In genomic region chr11:75585271-75585670, GRCh38 we compare ENCODE assay signal across 22 cellular contexts. TPM values are rescaled to one million over a fixed set of nuclear protein-coding genes. Genes with fewer than 3 reads are reported as not detected.
DNase-seq lines count a peak whose midpoint lies in the region; ATAC-seq, FAIRE-seq and TF ChIP-seq lines count a peak whose summit lies in the region.
"Had no signal": no experiment of that assay in that cellular context is flagged by ENCODE, and none has a peak within 500 bp of the region (broad histone marks: within the 10 kb centered on the region; RNA-seq: fewer than 3 reads in every experiment).

No MANE protein-coding gene starts in this region.

- no peaks in the 10 kb centered on the region for H3K27me3 Mint-ChIP-seq in Caco-2 (ENCODE audit: insufficient read depth, unreplicated experiment)
- H3K27me3 Mint-ChIP-seq in naive thymus-derived CD4-positive, alpha-beta T cell = peaks cover 0 to 42% (median 21%) of the 10 kb centered on the region in 5 donors

- TF ChIP-seq POLR2A in adrenal gland (IDR thresholded peaks at IDR 0.05) = no peak
- no peak for TF ChIP-seq POLR2A in H54 (IDR thresholded peaks at IDR 0.05; ENCODE audit: low read depth, low read length)

- H3K4me1 ChIP-seq in Caco-2 = peaks cover 27% of the 10 kb centered on the region
- H3K4me1 ChIP-seq in adrenal gland (replicated peaks in 1 of 2) = peaks cover 20% of the 10 kb centered on the region in 2 donors
- H3K4me1 ChIP-seq in naive thymus-derived CD4-positive, alpha-beta T cell (ENCODE audit: control insufficient read depth in 2 of 2, insufficient read depth in 2 of 2, low read length in 2 of 2) = peaks cover 9 to 10% of the 10 kb centered on the region in 2 donors
- peaks cover 19% of the 10 kb centered on the region for H3K4me1 ChIP-seq in stomach smooth muscle (ENCODE audit: control insufficient read depth, insufficient read depth, low read length)

- no peaks in the 10 kb centered on the region for H3K9me3 ChIP-seq in Caco-2
- H3K9me3 ChIP-seq in adrenal gland (replicated peaks in 1 of 3) = no peaks in the 10 kb centered on the region
- H3K9me3 ChIP-seq in naive thymus-derived CD4-positive, alpha-beta T cell (ENCODE audit: control insufficient read depth in 2 of 3, low read length in 3 of 3) = no peaks in the 10 kb centered on the region
- no peaks in the 10 kb centered on the region for H3K9me3 ChIP-seq in stomach smooth muscle (ENCODE audit: control insufficient read depth in 2 of 2, low read length in 2 of 2)
- H3K9me3 ChIP-seq: upper lobe of right lung had no signal

- POLR2A ChIA-PET in Caco-2 (lab: Charles Lee) = interaction anchor here (0.7 to 1.0 kb wide), 2 partner anchors 12 to 141 kb away, joined by 3 to 4 read pairs; no protein-coding TSS in a partner anchor
- POLR2A ChIA-PET in naive thymus-derived CD4-positive, alpha-beta T cell (lab: Charles Lee) = no interaction called here

- peak overlapping the region; percentile 17 for H3K27ac Mint-ChIP-seq in Caco-2 (ENCODE audit: unreplicated experiment)
- peak overlapping the region in 2 of 9 donors; percentile 71 to 85 for H3K27ac Mint-ChIP-seq in naive thymus-derived CD4-positive, alpha-beta T cell

- peaks cover 29% of the 10 kb centered on the region for H3K4me1 Mint-ChIP-seq in Caco-2 (ENCODE audit: low read depth, unreplicated experiment)
- peaks cover 10 to 24% (median 16%) of the 10 kb centered on the region in 7 donors for H3K4me1 Mint-ChIP-seq in naive thymus-derived CD4-positive, alpha-beta T cell

- no TSS peak for BruUV-seq in Caco-2 (replicated peaks; lab: Mats Ljungman, UMichigan)

- no peaks in the 10 kb centered on the region for H3K27me3 ChIP-seq in Caco-2 (replicated peaks; ENCODE audit: control insufficient read depth, insufficient read depth, low read length)
- no peaks in the 10 kb centered on the region for H3K27me3 ChIP-seq in adrenal gland
- no peaks in the 10 kb centered on the region for H3K27me3 ChIP-seq in naive thymus-derived CD4-positive, alpha-beta T cell (ENCODE audit: control insufficient read depth in 2 of 2, insufficient read depth in 2 of 2, low read length in 2 of 2)
- H3K27me3 ChIP-seq in stomach smooth muscle (ENCODE audit: control insufficient read depth in 1 of 2, insufficient read depth in 2 of 2, low read length in 2 of 2) = no peaks in the 10 kb centered on the region
- H3K27me3 ChIP-seq: brain microvascular endothelial cell, foreskin keratinocyte, upper lobe of right lung had no signal

- H3K9me3 Mint-ChIP-seq in Caco-2 (ENCODE audit: unreplicated experiment) = no peaks in the 10 kb centered on the region
- peaks cover 0 to 2% (median 0%) of the 10 kb centered on the region in 11 donors for H3K9me3 Mint-ChIP-seq in naive thymus-derived CD4-positive, alpha-beta T cell

- intact Hi-C loops in Caco-2 (cut with micrococcal nuclease; ENCODE audit: unreplicated experiment) = no loop called here
- intact Hi-C loops in adrenal gland (cut with DNase I) = no loop called here
- intact Hi-C loops in naive thymus-derived CD4-positive, alpha-beta T cell (cut with micrococcal nuclease) = no loop called here

- no peak overlapping the region for H3K9ac ChIP-seq in stomach smooth muscle (ENCODE audit: low read length in 2 of 2)

- H3K36me3 ChIP-seq in Caco-2 (ENCODE audit: control insufficient read depth, insufficient read depth, low read length) (no peaks in the 10 kb centered on the region), adrenal gland (replicated peaks in 1 of 2) (no peaks in the 10 kb centered on the region), stomach smooth muscle (ENCODE audit: control insufficient read depth in 2 of 2, insufficient read depth in 2 of 2, low read length in 2 of 2) (no peaks in the 10 kb centered on the region)
- H3K36me3 ChIP-seq in naive thymus-derived CD4-positive, alpha-beta T cell (ENCODE audit: control insufficient read depth in 2 of 3, insufficient read depth in 3 of 3, low read length in 3 of 3) = no peaks in the 10 kb centered on the region
- H3K36me3 ChIP-seq: brain microvascular endothelial cell, upper lobe of right lung had no signal

- no peak for ATAC-seq in naive thymus-derived CD4-positive, alpha-beta T cell
- ATAC-seq in HG02623 (IDR thresholded peaks at IDR 0.05; ENCODE audit: unreplicated experiment) = no peak
- ATAC-seq in HG02852 (IDR thresholded peaks at IDR 0.05; ENCODE audit: unreplicated experiment) = no peak
- ATAC-seq: foreskin keratinocyte had no signal

- 77 to 94% (median 86%) methylated on average over 6 to 8 of the region's 8 CpGs for WGBS in adrenal gland, 4 donors

- peaks cover 24% of the 10 kb centered on the region for H3K36me3 Mint-ChIP-seq in Caco-2 (ENCODE audit: insufficient read depth, unreplicated experiment)
- no peaks in the 10 kb centered on the region for H3K36me3 Mint-ChIP-seq in naive thymus-derived CD4-positive, alpha-beta T cell

- H3K27ac ChIP-seq in adrenal gland (peak overlapping the region in 3 of 5 donors; percentile 89 to 98 (median 95)), stomach smooth muscle (ENCODE audit: low read length) (peak overlapping the region; percentile 92)
- no peak overlapping the region for H3K27ac ChIP-seq in naive thymus-derived CD4-positive, alpha-beta T cell (ENCODE audit: low read depth, low read length)
- H3K27ac ChIP-seq: brain microvascular endothelial cell, foreskin keratinocyte, upper lobe of right lung had no signal

- DNase-seq in Caco-2 = no peak
- no peak for DNase-seq in adrenal gland
- DNase-seq in naive thymus-derived CD4-positive, alpha-beta T cell = no peak
- no peak for DNase-seq in SKM-1 treated with dmso at 0.1 percent for 144 hours (lab: John Stamatoyannopoulos, UW; ENCODE audit: unreplicated experiment)
- DNase-seq in H54 (ENCODE audit: insufficient read length, low spot score) = no peak
- DNase-seq: activated CD4-positive, alpha-beta T cell treated with anti-CD3 and anti-CD28 coated beads for 48 hours; activated naive CD4-positive, alpha-beta T cell; AML-193; brain microvascular endothelial cell; cortex of kidney; DMS 273 treated with DMSO at 0.1 percent for 48 hours; foreskin keratinocyte; GDM1; hypothalamus; NCI-H1105 treated with DMSO at 0.1 percent for 48 hours; NCI-H524; upper lobe of right lung had no signal

- H3K4me3 Mint-ChIP-seq in Caco-2 (ENCODE audit: unreplicated experiment) = peak overlapping the region; percentile 79
- H3K4me3 Mint-ChIP-seq in naive thymus-derived CD4-positive, alpha-beta T cell = peak overlapping the region in 8 of 10 donors; percentile 45 to 90 (median 77)

- CTCF ChIA-PET in Caco-2 (lab: Charles Lee) = interaction anchor here (1.9 kb wide), 1 partner anchor 13 kb away, joined by 11 read pairs; no protein-coding TSS in a partner anchor
- CTCF ChIA-PET in naive thymus-derived CD4-positive, alpha-beta T cell (lab: Charles Lee) = interaction anchor here (0.6 kb wide), 1 partner anchor 9 kb away, joined by 7 read pairs; no protein-coding TSS in a partner anchor

- H3K4me3 ChIP-seq in Caco-2 (ENCODE audit: low read depth, low read length) = no peak overlapping the region
- no peak overlapping the region for H3K4me3 ChIP-seq in adrenal gland
- no peak overlapping the region for H3K4me3 ChIP-seq in naive thymus-derived CD4-positive, alpha-beta T cell (ENCODE audit: low read length)
- H3K4me3 ChIP-seq in stomach smooth muscle (ENCODE audit: low read length in 2 of 2) = no peak overlapping the region
- H3K4me3 ChIP-seq: upper lobe of right lung had no signal

- TF ChIP-seq CTCF in Caco-2 (IDR thresholded peaks at IDR 0.05; ENCODE audit: insufficient read depth in 1 of 2, low read depth in 1 of 2, low read length in 1 of 2, severe bottlenecking in 1 of 2, unreplicated experiment in 1 of 2) (no peak), adrenal gland (IDR thresholded peaks at IDR 0.05) (no peak)

- FAIRE-seq in H54 (lab: Jason Lieb, UNC) = no peak
- FAIRE-seq: H1, keratinocyte had no signal

RNA-seq across cellular contexts. Expression of gene SERPINH1, which starts 23.2 kb away (rescaled TPM):
- total RNA-seq in Caco-2 (2022) = 481 and 528 TPM in 2 replicates
- 100 to 1,000 TPM; 156 to 529 (median 221) TPM for total RNA-seq in adrenal gland
- polyA plus RNA-seq in adrenal gland = 100 to 1,000 TPM in 2 of 3 donors, 10 to 100 TPM in 1; 93.6 to 152 (median 127) TPM
- total RNA-seq in naive thymus-derived CD4-positive, alpha-beta T cell = 10 to 100 TPM in 3 of 5 experiments, 1 to 10 TPM in 2; 5.1 to 19.9 (median 13.2) TPM
- 1 to 10 TPM; 2.9 to 7.8 TPM for polyA plus RNA-seq in naive thymus-derived CD4-positive, alpha-beta T cell

RNA-seq across cellular contexts. Expression of gene GDPD5, which starts 59.5 kb away (rescaled TPM):
- total RNA-seq in Caco-2 (2022) (25.7 and 28.6 TPM in 2 replicates), adrenal gland (10 to 100 TPM in 7 of 8 donors, 1 to 10 TPM in 1; 4.8 to 17.8 (median 14.5) TPM)
- polyA plus RNA-seq in adrenal gland = 100 to 1,000 TPM in 1 of 3 donors, 10 to 100 TPM in 1, 1 to 10 TPM in 1; 4.1 to 110 (median 35.0) TPM
- 10 to 100 TPM; 18.0 to 50.3 (median 24.7) TPM for total RNA-seq in naive thymus-derived CD4-positive, alpha-beta T cell
- polyA plus RNA-seq in naive thymus-derived CD4-positive, alpha-beta T cell = 1 to 10 TPM; 3.9 to 7.1 TPM

Comparison
In these comparisons a context has a peak if more than half of its experiments do, and no peak if none do; other contexts are left out.
1. RNA of gene SERPINH1, which starts 23.2 kb away (total RNA-seq): 481 to 528 TPM in Caco-2 and 156 to 529 TPM in adrenal gland; 5.1 to 19.9 TPM in naive thymus-derived CD4-positive, alpha-beta T cell; every median in the first group is over 4 times any median in the second.